In the genomic region with DNA sequence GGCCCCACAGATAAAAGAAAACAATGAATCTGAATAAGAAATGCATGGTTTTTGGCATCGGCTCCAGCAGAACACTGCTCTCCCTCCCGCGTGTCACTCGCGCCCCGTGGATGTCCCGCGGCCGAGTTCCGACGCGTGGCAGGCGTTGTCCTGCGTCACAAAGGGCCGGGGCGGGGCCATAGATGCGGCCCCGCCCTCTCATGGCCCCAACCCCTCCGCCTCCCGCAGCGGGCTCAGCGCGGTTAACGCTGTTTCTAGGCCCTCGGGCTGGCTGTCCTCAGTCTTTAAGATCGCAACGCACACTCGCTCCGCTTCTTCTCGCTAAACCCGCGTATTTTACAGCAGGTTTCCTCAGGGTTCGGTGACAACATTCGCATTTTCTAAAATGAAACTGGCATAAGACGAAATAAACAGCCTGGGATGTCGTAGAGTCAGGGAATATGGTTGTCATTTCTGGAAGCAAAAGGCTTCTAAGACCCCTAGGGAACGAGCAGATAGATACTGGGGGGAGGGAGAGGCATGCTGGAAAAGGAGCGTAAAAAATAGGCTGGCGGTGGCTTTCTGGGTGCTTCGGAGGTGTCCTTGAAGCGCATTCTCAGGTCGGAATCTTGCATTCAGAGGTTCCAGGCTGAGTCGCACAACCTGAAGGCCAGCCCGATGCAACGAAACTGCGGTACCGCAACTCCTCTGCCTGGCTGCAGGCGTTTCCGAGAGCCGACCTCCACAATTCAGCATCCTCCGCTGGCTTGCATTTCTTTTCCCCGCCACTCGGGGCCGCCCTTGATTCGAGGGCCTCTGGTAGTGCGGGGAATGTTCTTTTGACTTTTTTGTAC, we compare ENCODE assay signal across 8 cellular contexts. TPM values are rescaled to one million over a fixed set of nuclear protein-coding genes. Genes with fewer than 3 reads are reported as not detected.
A peak's percentile ranks its signal among the peaks of the same experiment; 100 is the strongest.
DNase-seq lines count a peak whose midpoint lies in the region; ATAC-seq, FAIRE-seq and TF ChIP-seq lines count a peak whose summit lies in the region.

FKBP7 (minus strand) TSS at position 159 of the 833 bp plus-strand sequence; CDS start at position 58, 101 bp downstream.

- peak within 1 kb of the TSS; percentile 91 for H3K27ac ChIP-seq in BLaER1
- H3K27ac ChIP-seq in HepG2 (ENCODE audit: extremely low read length, insufficient read depth, low read length), result peak within 1 kb of the TSS; percentile 89

- peak within 1 kb of the TSS; percentile 93 for H2AFZ ChIP-seq in HepG2 (ENCODE audit: low read length)

- peak within 1 kb of the TSS; percentile 91 for H3K4me2 ChIP-seq in BLaER1
- peak within 1 kb of the TSS; percentile 91 for H3K4me2 ChIP-seq in HepG2 (ENCODE audit: low read depth, low read length)

- H3K79me2 ChIP-seq in HepG2 (ENCODE audit: insufficient read depth, low read length), result peaks cover 50% of the 10 kb centered on the region

- TF ChIP-seq RAD21 in HepG2 (CRISPR knock-in tag; IDR thresholded peaks at IDR 0.05), result peak; percentile 43; the same call in 1 of the 2 replicates

- WGBS in HepG2 (ENCODE audit: low lambda C conversion rate), result 1% methylated on average over 52 of the region's 56 CpGs

- in situ Hi-C loops in HepG2 (cut with HindIII; ENCODE audit: extremely low pct_ligation_motif_present, low pct_unique_long_range_greater_than_20kb), result no loop called here

- POLR2A ChIA-PET in HepG2 (lab: Yijun Ruan, JAX), result interaction anchor here (1.0 to 4.6 kb wide), 7 partner anchors 9 to 64 kb away, joined by 3 to 74 read pairs (median 8); partner anchors contain the start of genes PJVK and PRKRA

- H3K4me1 ChIP-seq in BLaER1 (peaks cover 60% of the 10 kb centered on the region), HepG2 (ENCODE audit: insufficient read depth, low read length) (peaks cover 46% of the 10 kb centered on the region)

- H3K9ac ChIP-seq in BLaER1 (peak within 1 kb of the TSS; percentile 85), HepG2 (ENCODE audit: insufficient read depth, low read depth, low read length) (peak within 1 kb of the TSS; percentile 86)

- H4K20me1 ChIP-seq in BLaER1, result peaks cover 26% of the 10 kb centered on the region
- H4K20me1 ChIP-seq in HepG2 (ENCODE audit: insufficient read depth, low read length), result peaks cover 9% of the 10 kb centered on the region; the same call in 1 of the 2 replicates

- intact Hi-C loops in HepG2 (cut with micrococcal nuclease; ENCODE audit: unreplicated experiment), result loop anchor here (1.0 kb wide), 2 partner anchors 9 to 27 kb away; partner anchors contain the start of genes PJVK and PRKRA

- H3K36me3 ChIP-seq in BLaER1 (no peaks in the 10 kb centered on the region), HepG2 (replicated peaks in 1 of 2; ENCODE audit: control insufficient read depth in 1 of 2, insufficient read depth in 2 of 2, low read length in 2 of 2) (no peaks in the 10 kb centered on the region)

- no TSS peak for BruUV-seq in HepG2 (replicated peaks; lab: Mats Ljungman, UMichigan)

- TF ChIP-seq CTCF in HepG2 (CRISPR knock-in tag; IDR thresholded peaks at IDR 0.05), result peak; percentile 96

- DNase-seq in GM19239 (ENCODE audit: insufficient read length, low spot score), result peak; percentile 42
- peak; percentile 89 for DNase-seq in NCI-H69 (lab: John Stamatoyannopoulos, UW)
- DNase-seq in activated CD4-positive, alpha-beta T cell treated with anti-CD3 and anti-CD28 coated beads, Interleukin-2, amount 50 U/mL, for 1 hour, result peak; percentile 82
- peak; percentile 86 for DNase-seq in dermis blood vessel endothelial cell
- peak; percentile 82 for DNase-seq in HepG2 (ENCODE audit: low spot score)
- peak; percentile 80 for DNase-seq in stimulated activated CD4-positive, alpha-beta T cell treated with anti-CD3 and anti-CD28 coated beads, Interleukin-4, amount 100 ng/mL, for 1 hour

- TF ChIP-seq EP300 in HepG2 (IDR thresholded peaks at IDR 0.05; ENCODE audit: low read depth in 2 of 2, low read length in 2 of 2), result 0 out of 4 replicates have a peak, but pooled peaks of 1 of the 2 experiments have one; percentile 18
- TF ChIP-seq EP300 in HepG2 (CRISPR knock-in tag; IDR thresholded peaks at IDR 0.05; ENCODE audit: borderline replicate concordance), result no peak; the same call in 1 of the 2 replicates

- ATAC-seq in HG03457 (IDR thresholded peaks at IDR 0.05; ENCODE audit: unreplicated experiment), result peak; percentile 35
- ATAC-seq in HepG2, result peak; percentile 67

- peak; percentile 79 to 87 for TF ChIP-seq POLR2A in HepG2 (IDR thresholded peaks at IDR 0.05; ENCODE audit: insufficient read depth in 1 of 2, low read depth in 2 of 2, low read length in 2 of 2)

- H3K27me3 ChIP-seq in BLaER1 (no peaks in the 10 kb centered on the region), HepG2 (ENCODE audit: control insufficient read depth in 1 of 2, insufficient read depth in 2 of 2, low read length in 2 of 2) (no peaks in the 10 kb centered on the region; a peak in 1 of 5 replicates)

- CTCF ChIA-PET in HepG2 (lab: Yijun Ruan, JAX; ENCODE audit: low intra/inter-chr PET ratio, low total read pairs), result interaction anchor here (1.2 kb wide), 1 partner anchor 27 kb away, joined by 4 read pairs; the partner anchor contains the start of gene PJVK

- peak; percentile 98 for FAIRE-seq in GM19239 (lab: Jason Lieb, UNC)
- no peak for FAIRE-seq in HepG2 (lab: Jason Lieb, UNC)

- H3K4me3 ChIP-seq in BLaER1 (peak within 1 kb of the TSS; percentile 73), HepG2 (replicated peaks in 1 of 3; ENCODE audit: insufficient read depth in 1 of 3, low read depth in 2 of 3, low read length in 3 of 3) (peak within 1 kb of the TSS; percentile 80 to 91 (median 82))

- H3K9me3 ChIP-seq in BLaER1 (no peaks in the 10 kb centered on the region), HepG2 (ENCODE audit: low read length) (no peaks in the 10 kb centered on the region)

TF ChIP-seq in HepG2, 621 proteins besides CTCF, POLR2A, EP300 and RAD21 (continues in another document):
- TF ChIP-seq U2AF1 (optimal IDR thresholded peaks at IDR 0.05; ENCODE audit: low read depth, low read length) (no peak), ZC3H13 (CRISPR knock-in tag; IDR thresholded peaks at IDR 0.05) (peak; percentile 84), RAD51 (IDR thresholded peaks at IDR 0.05; ENCODE audit: borderline replicate concordance) (no peak), TSC22D2 (CRISPR knock-in tag; IDR thresholded peaks at IDR 0.05; ENCODE audit: borderline replicate concordance) (peak; percentile 90), PITX1 (CRISPR knock-in tag; IDR thresholded peaks at IDR 0.05) (peak; percentile 50; the same call in 1 of the 2 replicates), KLF16 (CRISPR knock-in tag; IDR thresholded peaks at IDR 0.05) (peak in 1 of 2 experiments; percentile 68; a peak in 2 of 4 replicates), POGK (CRISPR knock-in tag; conservative IDR thresholded peaks at IDR 0.05) (0 out of 2 replicates have a peak, but pooled peaks have one; percentile 48), ZNF598 (CRISPR knock-in tag; IDR thresholded peaks at IDR 0.05; ENCODE audit: borderline replicate concordance) (peak; percentile 88; the same call in 1 of the 2 replicates), MEIS1 (CRISPR knock-in tag; IDR thresholded peaks at IDR 0.05; ENCODE audit: borderline replicate concordance) (peak; percentile 52), BHLHE40 (IDR thresholded peaks at IDR 0.05; ENCODE audit: low read length) (no peak), ADNP (CRISPR knock-in tag; IDR thresholded peaks at IDR 0.05) (no peak), SRSF1 (optimal IDR thresholded peaks at IDR 0.05; ENCODE audit: low read depth, low read length) (peak; percentile 26)
- TF ChIP-seq, protein P1, sequence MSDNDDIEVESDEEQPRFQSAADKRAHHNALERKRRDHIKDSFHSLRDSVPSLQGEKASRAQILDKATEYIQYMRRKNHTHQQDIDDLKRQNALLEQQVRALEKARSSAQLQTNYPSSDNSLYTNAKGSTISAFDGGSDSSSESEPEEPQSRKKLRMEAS (IDR thresholded peaks at IDR 0.05), result peak; percentile 93

RNA-seq across cellular contexts. Expression of gene FKBP7, which starts in this region (rescaled TPM):
- total RNA-seq in dermis blood vessel endothelial cell (14.0 and 16.2 TPM in 2 replicates), HepG2 (2016; rRNA removed; fragmentation: Illumina TruSeq; extraction: Trizol) (9.7 and 14.8 TPM in 2 replicates)
- total RNA-seq in HepG2 (2016; cell fraction: cytosol; rRNA removed; fragmentation: Illumina TruSeq; extraction: Trizol; ENCODE audit: low read depth), result 2.8 and 3.6 TPM in 2 replicates
- total RNA-seq in HepG2 (2016; cell fraction: insoluble cytoplasmic fraction; rRNA removed; fragmentation: Illumina TruSeq; extraction: Trizol), result 9.9 and 13.5 TPM in 2 replicates
- total RNA-seq in HepG2 (2016; cell fraction: membrane; rRNA removed; fragmentation: Illumina TruSeq; extraction: Trizol), result 3.9 and 4.5 TPM in 2 replicates
- 12.3 and 18.8 TPM in 2 replicates for total RNA-seq in HepG2 (2016; cell fraction: nucleus; rRNA removed; fragmentation: Illumina TruSeq; extraction: Trizol)
- polyA plus RNA-seq in HepG2 (2011; rRNA removed), result 9.5 and 12.4 TPM in 2 replicates
- 6.1 and 7.1 TPM in 2 replicates for polyA plus RNA-seq in HepG2 (2011; cell fraction: cytosol; rRNA removed)
- 2.9 and 3.0 TPM in 2 replicates for polyA plus RNA-seq in HepG2 (2011; cell fraction: nucleus; rRNA removed)
- 13.3 and 20.2 TPM in 2 replicates for polyA plus RNA-seq in HepG2 (2012)
- polyA plus RNA-seq in HepG2 (2016; cell fraction: cytosol; fragmentation: Illumina TruSeq; extraction: Trizol; ENCODE audit: low read depth), result 5.2 and 5.3 TPM in 2 replicates
- 10.5 and 13.7 TPM in 2 replicates for polyA plus RNA-seq in HepG2 (2016; cell fraction: insoluble cytoplasmic fraction; fragmentation: Illumina TruSeq; extraction: Trizol; ENCODE audit: low read depth)
- 3.5 and 4.7 TPM in 2 replicates for polyA plus RNA-seq in HepG2 (2016; cell fraction: membrane; fragmentation: Illumina TruSeq; extraction: Trizol; ENCODE audit: low read depth)
- 20.0 and 26.2 TPM in 2 replicates for polyA plus RNA-seq in HepG2 (2016; cell fraction: nucleus; fragmentation: Illumina TruSeq; extraction: Trizol; ENCODE audit: insufficient read depth, low read depth)
- polyA minus RNA-seq in HepG2 (2011; rRNA and poly(A)+ RNA removed; ENCODE audit: low replicate concordance), result 0.89 and 1.8 TPM in 2 replicates
- polyA minus RNA-seq in HepG2 (2011; cell fraction: cytosol; rRNA and poly(A)+ RNA removed), result 5.3 and 5.9 TPM in 2 replicates
- 6.0 and 9.4 TPM in 2 replicates for polyA minus RNA-seq in HepG2 (2011; cell fraction: nucleus; rRNA and poly(A)+ RNA removed)

Comparison
In these comparisons a context has a peak if more than half of its experiments do, and no peak if none do; other contexts are left out.
1. Peak in every context shown above with its lines: DNase-seq, ATAC-seq, H3K4me3 ChIP-seq and H3K27ac ChIP-seq.